In the genomic region with DNA sequence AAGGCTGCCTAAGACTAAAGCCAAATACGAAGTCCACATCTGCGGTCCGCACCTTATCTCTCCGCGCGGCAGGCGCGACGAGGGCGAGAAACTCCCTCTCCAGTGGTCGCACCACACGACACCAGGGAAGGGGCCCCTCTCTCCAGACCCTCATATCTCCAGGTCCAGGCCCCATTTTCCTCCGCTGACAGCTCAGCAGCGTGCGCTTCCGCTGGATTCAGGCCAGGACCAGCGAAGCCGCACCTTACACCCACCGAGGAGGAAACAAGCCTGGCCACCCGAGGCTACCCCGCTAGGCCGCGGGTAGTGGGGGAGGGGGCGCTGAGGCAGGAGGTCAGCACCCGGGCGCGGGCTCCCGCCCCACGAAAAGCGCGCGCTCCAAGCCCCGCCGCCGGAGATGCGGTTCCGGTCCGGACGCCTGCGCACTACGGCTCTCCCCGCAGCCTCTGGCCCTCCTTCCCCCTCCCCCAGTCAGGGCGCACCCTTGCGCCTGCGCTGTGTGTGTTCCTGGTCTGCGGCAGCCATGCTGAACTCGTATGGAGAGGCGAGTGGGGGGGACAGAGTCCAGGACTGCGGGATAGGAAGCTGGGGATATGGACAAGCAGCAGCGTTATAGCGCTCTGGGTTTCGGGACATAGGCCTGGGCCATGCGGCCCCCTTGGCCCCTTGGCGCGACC, we compare ENCODE assay signal across 8 cellular contexts. TPM values are rescaled to one million over a fixed set of nuclear protein-coding genes. Genes with fewer than 3 reads are reported as not detected.
DNase-seq lines count a peak whose midpoint lies in the region; ATAC-seq and TF ChIP-seq lines count a peak whose summit lies in the region.

Gene BRD2, plus strand, starts transcription at position 502 of the 677 bp plus-strand sequence. CDS start 4,305 bp downstream, outside the sequence.

- intact Hi-C loops in dorsolateral prefrontal cortex (cut with DNase I) (loop anchor here in 1 of 2 donors (2.0 to 5.0 kb wide), 2 partner anchors 36 to 73 kb away; no protein-coding TSS in a partner anchor), lower leg skin (cut with DNase I; ENCODE audit: low total_unique reads) (no loop called here)

- H3K27ac ChIP-seq in dorsolateral prefrontal cortex: peak within 1 kb of the TSS; percentile 99 to 100 (median 100)

- TF ChIP-seq POLR2A in GM19099 (IDR thresholded peaks at IDR 0.05; ENCODE audit: extremely low read depth, insufficient read length, low read depth): peak; percentile 79
- TF ChIP-seq POLR2A in lower leg skin (IDR thresholded peaks at IDR 0.05): peak in 1 of 2 donors; percentile 86

- TF ChIP-seq CTCF in AG10803 (conservative IDR thresholded peaks at IDR 0.05; ENCODE audit: low read length): no peak
- peak in 6 of 56 donors; percentile 1 to 31 (median 12) for TF ChIP-seq CTCF in dorsolateral prefrontal cortex (IDR thresholded peaks at IDR 0.05 in 54 of 56, conservative IDR thresholded peaks at IDR 0.05 in 2 of 56; ENCODE audit: low read depth in 1 of 56, partially characterized antibody in 56 of 56)
- no peak for TF ChIP-seq CTCF in lower leg skin (IDR thresholded peaks at IDR 0.05)

- no peaks in the 10 kb centered on the region for H3K9me3 Mint-ChIP-seq in activated CD4-positive, alpha-beta memory T cell treated with anti-CD3 and anti-CD28 coated beads, Interleukin-2, amount 10 ng/mL, durations not matched to agents 7 days and 5 days

- H3K36me3 Mint-ChIP-seq in activated CD4-positive, alpha-beta memory T cell treated with anti-CD3 and anti-CD28 coated beads, Interleukin-2, amount 10 ng/mL, durations not matched to agents 7 days and 5 days (ENCODE audit: low read depth): peaks cover 41% of the 10 kb centered on the region

- 1 to 2% methylated on average over 19 to 24 of the region's 55 CpGs for WGBS in lower leg skin, 2 donors

- H3K27ac Mint-ChIP-seq in activated CD4-positive, alpha-beta memory T cell treated with anti-CD3 and anti-CD28 coated beads, Interleukin-2, amount 10 ng/mL, durations not matched to agents 7 days and 5 days: peak within 1 kb of the TSS; percentile 98

- H3K4me1 Mint-ChIP-seq in activated CD4-positive, alpha-beta memory T cell treated with anti-CD3 and anti-CD28 coated beads, Interleukin-2, amount 10 ng/mL, durations not matched to agents 7 days and 5 days: peaks cover 27% of the 10 kb centered on the region

- CTCF ChIA-PET in activated CD4-positive, alpha-beta memory T cell treated with anti-CD3 and anti-CD28 coated beads, Interleukin-2, amount 10 ng/mL, durations not matched to agents 7 days and 5 days (lab: Charles Lee): interaction anchor here (0.7 to 13.5 kb wide), 16 partner anchors 12 to 773 kb away, joined by 3 to 259 read pairs (median 6); partner anchors contain the start of genes HLA-DMA, HLA-DMB and TAP2

- no peaks in the 10 kb centered on the region for H3K27me3 ChIP-seq in dorsolateral prefrontal cortex

- H3K27me3 Mint-ChIP-seq in activated CD4-positive, alpha-beta memory T cell treated with anti-CD3 and anti-CD28 coated beads, Interleukin-2, amount 10 ng/mL, durations not matched to agents 7 days and 5 days: no peaks in the 10 kb centered on the region

- DNase-seq in AG10803 (ENCODE audit: low read depth): peak; percentile 95
- peak; percentile 98 for DNase-seq in NCI-H82 (lab: John Stamatoyannopoulos, UW)
- DNase-seq in activated CD4-positive, alpha-beta memory T cell treated with anti-CD3 and anti-CD28 coated beads, Interleukin-2, amount 10 ng/mL, durations not matched to agents 7 days and 5 days: peak; percentile 97
- DNase-seq in dorsolateral prefrontal cortex: peak; percentile 89 to 97 (median 94)
- peak; percentile 93 to 99 for DNase-seq in lower leg skin (ENCODE audit: low spot score in 2 of 2)
- DNase-seq in stimulated activated CD4-positive, alpha-beta T cell treated with anti-CD3 and anti-CD28 coated beads, Interleukin-4, amount 100 ng/mL, for 4 hours: peak; percentile 92 to 96

- H3K4me3 Mint-ChIP-seq in activated CD4-positive, alpha-beta memory T cell treated with anti-CD3 and anti-CD28 coated beads, Interleukin-2, amount 10 ng/mL, durations not matched to agents 7 days and 5 days: peak within 1 kb of the TSS; percentile 97

- ATAC-seq in HG03565 (IDR thresholded peaks at IDR 0.05; ENCODE audit: unreplicated experiment): peak; percentile 27

- H3K4me3 ChIP-seq in AG10803 (ENCODE audit: low read length): peak within 1 kb of the TSS; percentile 97
- peak within 1 kb of the TSS; percentile 61 to 100 (median 95) for H3K4me3 ChIP-seq in dorsolateral prefrontal cortex
- H3K4me3 ChIP-seq in lower leg skin (ENCODE audit: low read depth, poor library complexity, severe bottlenecking): peak within 1 kb of the TSS; percentile 88

- POLR2A ChIA-PET in activated CD4-positive, alpha-beta memory T cell treated with anti-CD3 and anti-CD28 coated beads, Interleukin-2, amount 10 ng/mL, durations not matched to agents 7 days and 5 days (lab: Charles Lee): interaction anchor here (0.7 to 17.7 kb wide), 19 partner anchors 9 to 1228 kb away, joined by 3 to 656 read pairs (median 19); partner anchors contain the start of genes GPSM3, HLA-DMA, HLA-DMB and HLA-DPA1

RNA-seq across cellular contexts. Expression of gene BRD2, which starts in this region (rescaled TPM):
- total RNA-seq in activated CD4-positive, alpha-beta memory T cell treated with anti-CD3 and anti-CD28 coated beads, Interleukin-2, amount 10 ng/mL, durations not matched to agents 7 days and 5 days: 100 to 1,000 TPM; 290 to 297 TPM
- total RNA-seq in dorsolateral prefrontal cortex: 100 to 1,000 TPM; 107 to 197 (median 134) TPM
- total RNA-seq in lower leg skin: 100 to 1,000 TPM in 3 of 4 donors, 10 to 100 TPM in 1; 97.5 to 130 (median 119) TPM

Comparison
In these comparisons a context has a peak if more than half of its experiments do, and no peak if none do; other contexts are left out.
1. Peak in every context shown above with its lines: DNase-seq, ATAC-seq, H3K4me3 ChIP-seq and H3K27ac ChIP-seq.